In genomic region chr1:108830119-108831008, GRCh38 we compare ENCODE assay signal across 8 cellular contexts. TPM values are rescaled to one million over a fixed set of nuclear protein-coding genes. Genes with fewer than 3 reads are reported as not detected.
DNase-seq lines count a peak whose midpoint lies in the region; ATAC-seq and TF ChIP-seq lines count a peak whose summit lies in the region.

No MANE protein-coding gene starts in this region.

- intact Hi-C loops in testis (cut with DNase I; ENCODE audit: low total_unique reads) = loop anchor here (5.0 kb wide), 1 partner anchor 62 kb away; no protein-coding TSS in a partner anchor

- ATAC-seq in GM18519 (IDR thresholded peaks at IDR 0.05; ENCODE audit: low FRiP score, unreplicated experiment) = no peak

- no peak overlapping the region for H3K4me2 ChIP-seq in parathyroid adenoma (ENCODE audit: low read length)

- H3K27ac ChIP-seq in SJCRH30 (peak overlapping the region; percentile 52), parathyroid adenoma (peak overlapping the region; percentile 69), testis (peak overlapping the region in 1 of 2 donors; percentile 23)

- H3K4me1 ChIP-seq in SJCRH30 (peaks cover 27% of the 10 kb centered on the region), parathyroid adenoma (peaks cover 16% of the 10 kb centered on the region), testis (peaks cover 7% of the 10 kb centered on the region)

- TF ChIP-seq CTCF in parathyroid adenoma (IDR thresholded peaks at IDR 0.05) = no peak
- no peak for TF ChIP-seq CTCF in testis (IDR thresholded peaks at IDR 0.05)

- H3K4me3 ChIP-seq in SJCRH30 = peak overlapping the region; percentile 32
- no peak overlapping the region for H3K4me3 ChIP-seq in parathyroid adenoma (ENCODE audit: low read depth, low read length)
- no peak overlapping the region for H3K4me3 ChIP-seq in testis

- no peak for TF ChIP-seq POLR2A in testis (IDR thresholded peaks at IDR 0.05)

- DNase-seq in DMS53 (lab: John Stamatoyannopoulos, UW) (peak; percentile 98), SJCRH30 (peak; percentile 71 to 75), fibroblast of peridontal ligament (ENCODE audit: extremely low read depth) (peak; percentile 66), testis (no peak), NCI-H774 (lab: John Stamatoyannopoulos, UW) (no peak), NCI-H187 treated with DMSO at 0.1 percent for 48 hours (lab: John Stamatoyannopoulos, UW) (no peak)

- H3K36me3 ChIP-seq in SJCRH30 (no peaks in the 10 kb centered on the region), parathyroid adenoma (ENCODE audit: control insufficient read depth, insufficient read depth, low read length) (no peaks in the 10 kb centered on the region), testis (ENCODE audit: low read depth, missing control alignments) (no peaks in the 10 kb centered on the region)

- WGBS in testis, 2 donors = 75 to 85% methylated on average over 8 to 20 of the region's 20 CpGs

- peak overlapping the region; percentile 81 for H2AFZ ChIP-seq in parathyroid adenoma

- H3K79me2 ChIP-seq in parathyroid adenoma = no peaks in the 10 kb centered on the region

- H3K27me3 ChIP-seq in SJCRH30 (no peaks in the 10 kb centered on the region), parathyroid adenoma (ENCODE audit: control insufficient read depth, insufficient read depth, low read length) (no peaks in the 10 kb centered on the region), testis (no peaks in the 10 kb centered on the region)

- H3K9me3 ChIP-seq in SJCRH30 (replicated peaks) (no peaks in the 10 kb centered on the region), parathyroid adenoma (ENCODE audit: control insufficient read depth, low read length) (no peaks in the 10 kb centered on the region), testis (no peaks in the 10 kb centered on the region)

- H3K9ac ChIP-seq in parathyroid adenoma = no peak overlapping the region

RNA-seq across cellular contexts. Expression of gene AKNAD1, which starts 26.5 kb away (rescaled TPM):
- 0.30 and 0.87 TPM in 2 replicates for total RNA-seq in SJCRH30 (2014; rRNA removed; shearing (Covaris generic))
- 1 to 10 TPM; 3.8 to 8.1 TPM for total RNA-seq in testis
- 9.8 TPM for polyA plus RNA-seq in testis (ENCODE audit: insufficient read depth, low read depth, low replicate concordance)

RNA-seq across cellular contexts. Expression of gene GPSM2, which starts 46.4 kb away (rescaled TPM):
- total RNA-seq in SJCRH30 (2014; rRNA removed; shearing (Covaris generic)) = 40.1 and 40.4 TPM in 2 replicates
- 10 to 100 TPM; 18.1 to 19.4 TPM for total RNA-seq in testis
- polyA plus RNA-seq in testis (ENCODE audit: insufficient read depth, low read depth, low replicate concordance) = 20.8 TPM

Comparison
In these comparisons a context has a peak if more than half of its experiments do, and no peak if none do; other contexts are left out.
1. DNase-seq: peak in DMS53 (single experiment), SJCRH30 (2 of 2) and fibroblast of peridontal ligament (single experiment); none in testis (single experiment), NCI-H774 (single experiment) and NCI-H187 treated with DMSO at 0.1 percent for 48 hours (single experiment).